Comparison of ENCODE assay signal across 7 cellular contexts in the genomic region with DNA sequence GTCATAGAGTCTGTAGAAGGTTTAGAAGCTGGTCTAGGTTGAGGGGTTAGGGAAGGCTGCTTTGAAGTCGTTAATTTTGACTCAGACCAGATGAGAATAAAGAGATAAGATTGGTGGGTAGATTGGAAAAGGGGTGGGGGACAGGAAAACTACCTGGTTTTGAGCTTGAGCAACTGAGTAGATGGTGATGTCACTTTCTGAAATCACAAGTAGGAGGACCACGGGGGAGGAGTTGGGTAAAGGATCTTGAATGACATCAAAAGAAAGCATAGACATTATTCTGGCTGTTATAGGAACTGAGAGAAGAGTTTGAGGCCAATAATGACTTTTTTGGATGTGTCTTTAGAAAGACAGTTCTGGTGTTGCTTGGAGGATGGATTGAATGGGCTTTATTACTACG. TPM values are rescaled to one million over a fixed set of nuclear protein-coding genes. Genes with fewer than 3 reads are reported as not detected.
"Had no signal": no experiment of that assay in that cellular context is flagged by ENCODE, and none has a peak within 500 bp of the region (broad histone marks: within the 10 kb centered on the region; RNA-seq: fewer than 3 reads in every experiment).

No MANE protein-coding gene starts in this region.

- H3K4me2 ChIP-seq: GM23338 had no signal

- H3K27ac Mint-ChIP-seq: GM23338, H9, IgD-negative memory B cell had no signal

- H3K4me3 ChIP-seq: GM23338 had no signal

- H3K4me3 Mint-ChIP-seq: GM23338, H9, IgD-negative memory B cell had no signal

- H2AFZ ChIP-seq: GM23338 had no signal

- H3K9me3 Mint-ChIP-seq: GM23338, H9, IgD-negative memory B cell had no signal

- DNase-seq: H9, HCEC 1CT, KG1 had no signal

- H3K4me1 Mint-ChIP-seq: IgD-negative memory B cell had no signal

- ATAC-seq: GM23338 had no signal

- FAIRE-seq: HTR-8/SVneo had no signal

RNA-seq across cellular contexts. Expression of a gene that starts 4.1 kb away (rescaled TPM):
- total RNA-seq: HT-29 had no signal
- polyA plus RNA-seq: IgD-negative memory B cell had no signal
